8 cellular contexts compared by ENCODE assay signal in the genomic region with DNA sequence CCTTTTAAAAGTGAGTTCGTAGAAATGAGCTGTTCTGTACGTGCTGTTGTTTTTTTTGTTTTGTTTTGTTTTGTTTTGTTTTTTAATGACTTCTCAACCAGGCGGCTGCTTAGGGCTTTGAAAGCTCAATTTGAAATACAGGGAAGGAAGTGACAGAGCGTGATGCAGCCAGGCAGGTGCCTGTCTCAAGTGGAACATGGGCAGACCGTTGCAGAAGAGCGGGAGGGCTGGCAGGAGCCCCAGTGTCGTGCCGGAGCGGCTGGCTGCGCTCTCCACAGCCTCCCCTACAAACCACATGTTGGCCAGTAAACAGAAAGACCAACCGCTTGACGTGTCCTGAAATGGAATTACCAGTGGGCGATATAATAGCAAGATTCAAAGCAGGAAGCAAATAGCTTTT.
DNase-seq lines count a peak whose midpoint lies in the region; ATAC-seq and TF ChIP-seq lines count a peak whose summit lies in the region.

No MANE protein-coding gene starts in this region.

- H3K27ac ChIP-seq in CD8-positive, alpha-beta T cell (ENCODE audit: low read depth, low read length): no peak overlapping the region

- in situ Hi-C loops in astrocyte of the cerebellum (cut with HindIII; ENCODE audit: low sequenced_read_pairs): no loop called here

- no peaks in the 10 kb centered on the region for H3K9me3 Mint-ChIP-seq in CD8-positive, alpha-beta T cell
- peaks cover 4% of the 10 kb centered on the region for H3K9me3 Mint-ChIP-seq in nephron

- DNase-seq in CD8-positive, alpha-beta T cell: no peak
- DNase-seq in NCI-H1105 treated with DMSO at 0.1 percent for 48 hours (lab: John Stamatoyannopoulos, UW): peak; percentile 97
- DNase-seq in astrocyte of the cerebellum (ENCODE audit: low read depth): peak; percentile 31
- no peak for DNase-seq in T-helper 1 cell
- DNase-seq in 8988T: no peak
- no peak for DNase-seq in HK-2 (ENCODE audit: unreplicated experiment)

- peaks cover 11% of the 10 kb centered on the region for H3K4me1 Mint-ChIP-seq in CD8-positive, alpha-beta T cell (ENCODE audit: low read depth)
- H3K4me1 Mint-ChIP-seq in nephron: peaks cover 18% of the 10 kb centered on the region

- peak overlapping the region; percentile 4 for H3K27ac Mint-ChIP-seq in CD8-positive, alpha-beta T cell
- peak overlapping the region; percentile 84 to 95 (median 91) for H3K27ac Mint-ChIP-seq in nephron

- H3K27me3 ChIP-seq in CD8-positive, alpha-beta T cell (ENCODE audit: insufficient read depth, low read length): no peaks in the 10 kb centered on the region

- H3K9me3 ChIP-seq in CD8-positive, alpha-beta T cell (ENCODE audit: low read length): no peaks in the 10 kb centered on the region

- intact Hi-C loops in CD8-positive, alpha-beta T cell (cut with DNase I, micrococcal nuclease): no loop called here

- H3K4me3 Mint-ChIP-seq in CD8-positive, alpha-beta T cell: peak overlapping the region; percentile 38
- peak overlapping the region; percentile 4 to 17 (median 15) for H3K4me3 Mint-ChIP-seq in nephron

- no peaks in the 10 kb centered on the region for H3K4me1 ChIP-seq in CD8-positive, alpha-beta T cell (ENCODE audit: insufficient read depth, low read length)

- no peaks in the 10 kb centered on the region for H3K36me3 Mint-ChIP-seq in CD8-positive, alpha-beta T cell
- H3K36me3 Mint-ChIP-seq in nephron (ENCODE audit: low read depth): no peaks in the 10 kb centered on the region

- CTCF ChIA-PET in CD8-positive, alpha-beta T cell (lab: Charles Lee): no interaction called here

- no peaks in the 10 kb centered on the region for H3K36me3 ChIP-seq in CD8-positive, alpha-beta T cell (ENCODE audit: insufficient read depth, low read length)

- no peak for TF ChIP-seq CTCF in CD8-positive, alpha-beta T cell (IDR thresholded peaks at IDR 0.05)
- TF ChIP-seq CTCF in astrocyte of the cerebellum (IDR thresholded peaks at IDR 0.05; ENCODE audit: low read depth, low read length, missing control alignments): no peak
- no peak for TF ChIP-seq CTCF in nephron (IDR thresholded peaks at IDR 0.05; ENCODE audit: unreplicated experiment in 3 of 3)

- POLR2A ChIA-PET in CD8-positive, alpha-beta T cell (lab: Charles Lee): no interaction called here

- ATAC-seq in CD8-positive, alpha-beta T cell: peak; percentile 23
- peak; percentile 79 for ATAC-seq in GM21528 (IDR thresholded peaks at IDR 0.05; ENCODE audit: low FRiP score, unreplicated experiment)

- no peak overlapping the region for H3K4me3 ChIP-seq in CD8-positive, alpha-beta T cell (ENCODE audit: low read depth, low read length)
- H3K4me3 ChIP-seq in astrocyte of the cerebellum (ENCODE audit: low read depth, low read length): no peak overlapping the region

- H3K27me3 Mint-ChIP-seq in CD8-positive, alpha-beta T cell (ENCODE audit: low read depth): no peaks in the 10 kb centered on the region
- peaks cover 4% of the 10 kb centered on the region for H3K27me3 Mint-ChIP-seq in nephron (ENCODE audit: low read depth)

Comparison
In these comparisons a context has a peak if more than half of its experiments do, and no peak if none do; other contexts are left out.
1. DNase-seq: peak in NCI-H1105 treated with DMSO at 0.1 percent for 48 hours (single experiment) and astrocyte of the cerebellum (single experiment); none in CD8-positive, alpha-beta T cell (0 of 7), T-helper 1 cell (0 of 5), 8988T (single experiment) and HK-2 (single experiment).